In genomic region chr4:25970691-25971427, GRCh38 we compare ENCODE assay signal across 13 cellular contexts. TPM values are rescaled to one million over a fixed set of nuclear protein-coding genes. Genes with fewer than 3 reads are reported as not detected.
A peak's percentile ranks its signal among the peaks of the same experiment; 100 is the strongest.
DNase-seq lines count a peak whose midpoint lies in the region; ATAC-seq and TF ChIP-seq lines count a peak whose summit lies in the region.
"Had no signal": no experiment of that assay in that cellular context is flagged by ENCODE, and none has a peak within 500 bp of the region (broad histone marks: within the 10 kb centered on the region; RNA-seq: fewer than 3 reads in every experiment).

No MANE protein-coding gene starts in this region.

- intact Hi-C loops in colonic mucosa (cut with DNase I): no loop called here
- intact Hi-C loops in lower lobe of right lung (cut with DNase I): no loop called here
- intact Hi-C loops in activated T-helper 2 cell treated with anti-CD3 and anti-CD28 coated beads, Interferon-gamma antibody, Interleukin-2, Interleukin-4, amounts not matched to agents 10 μg/mL and 5 μg/mL and 100 μg/mL, durations not matched to agents 14 hours and 24 hours and 36 hours (cut with micrococcal nuclease): no loop called here

- H3K36me3 ChIP-seq in colonic mucosa: no peaks in the 10 kb centered on the region
- H3K36me3 ChIP-seq in lower lobe of right lung: no peaks in the 10 kb centered on the region

- POLR2A ChIA-PET in activated CD4-positive, alpha-beta memory T cell treated with anti-CD3 and anti-CD28 coated beads, Interleukin-2, amount 10 ng/mL, durations not matched to agents 7 days and 5 days (lab: Charles Lee): no interaction called here

- CTCF ChIA-PET in activated CD4-positive, alpha-beta memory T cell treated with anti-CD3 and anti-CD28 coated beads, Interleukin-2, amount 10 ng/mL, durations not matched to agents 7 days and 5 days (lab: Charles Lee): interaction anchor here (1.0 kb wide), 1 partner anchor 17 kb away, joined by 4 read pairs; no protein-coding TSS in a partner anchor

- in situ Hi-C loops in KBM-7 (cut with MboI; ENCODE audit: low pct_unique_long_range_greater_than_20kb, low sequenced_read_pairs): no loop called here

- H3K27ac ChIP-seq in colonic mucosa: peak overlapping the region; percentile 24
- peak overlapping the region; percentile 58 for H3K27ac ChIP-seq in lower lobe of right lung
- H3K27ac ChIP-seq: A549 had no signal

- H3K4me3 Mint-ChIP-seq in activated CD4-positive, alpha-beta memory T cell treated with anti-CD3 and anti-CD28 coated beads, Interleukin-2, amount 10 ng/mL, durations not matched to agents 7 days and 5 days: no peak overlapping the region
- no peak overlapping the region for H3K4me3 Mint-ChIP-seq in activated T-helper 2 cell treated with anti-CD3 and anti-CD28 coated beads, Interferon-gamma antibody, Interleukin-2, Interleukin-4, amounts not matched to agents 10 μg/mL and 5 μg/mL and 100 μg/mL, durations not matched to agents 14 hours and 24 hours and 36 hours (ENCODE audit: low read depth)
- H3K4me3 Mint-ChIP-seq: effector memory CD8-positive, alpha-beta T cell had no signal

- H3K27me3 Mint-ChIP-seq in activated CD4-positive, alpha-beta memory T cell treated with anti-CD3 and anti-CD28 coated beads, Interleukin-2, amount 10 ng/mL, durations not matched to agents 7 days and 5 days: peaks cover 5% of the 10 kb centered on the region
- peaks cover 4% of the 10 kb centered on the region for H3K27me3 Mint-ChIP-seq in activated T-helper 2 cell treated with anti-CD3 and anti-CD28 coated beads, Interferon-gamma antibody, Interleukin-2, Interleukin-4, amounts not matched to agents 10 μg/mL and 5 μg/mL and 100 μg/mL, durations not matched to agents 14 hours and 24 hours and 36 hours (ENCODE audit: low read depth)

- peak; percentile 38 to 55 for ATAC-seq in lower lobe of right lung
- ATAC-seq: A549 had no signal

- TF ChIP-seq CTCF in colonic mucosa (IDR thresholded peaks at IDR 0.05): no peak
- TF ChIP-seq CTCF in lower lobe of right lung (IDR thresholded peaks at IDR 0.05): no peak

- H3K9me3 ChIP-seq in colonic mucosa (no peaks in the 10 kb centered on the region), lower lobe of right lung (no peaks in the 10 kb centered on the region)
- H3K9me3 ChIP-seq: A549 had no signal

- H3K4me3 ChIP-seq in colonic mucosa (no peak overlapping the region), lower lobe of right lung (no peak overlapping the region)
- H3K4me3 ChIP-seq: A549 had no signal

- H3K27ac Mint-ChIP-seq in activated CD4-positive, alpha-beta memory T cell treated with anti-CD3 and anti-CD28 coated beads, Interleukin-2, amount 10 ng/mL, durations not matched to agents 7 days and 5 days: no peak overlapping the region
- H3K27ac Mint-ChIP-seq in activated T-helper 2 cell treated with anti-CD3 and anti-CD28 coated beads, Interferon-gamma antibody, Interleukin-2, Interleukin-4, amounts not matched to agents 10 μg/mL and 5 μg/mL and 100 μg/mL, durations not matched to agents 14 hours and 24 hours and 36 hours: no peak overlapping the region
- H3K27ac Mint-ChIP-seq: effector memory CD8-positive, alpha-beta T cell had no signal

- H3K27me3 ChIP-seq in colonic mucosa (no peaks in the 10 kb centered on the region), lower lobe of right lung (ENCODE audit: low read depth) (no peaks in the 10 kb centered on the region)

- H3K4me1 Mint-ChIP-seq in activated CD4-positive, alpha-beta memory T cell treated with anti-CD3 and anti-CD28 coated beads, Interleukin-2, amount 10 ng/mL, durations not matched to agents 7 days and 5 days: peaks cover 3% of the 10 kb centered on the region
- no peaks in the 10 kb centered on the region for H3K4me1 Mint-ChIP-seq in activated T-helper 2 cell treated with anti-CD3 and anti-CD28 coated beads, Interferon-gamma antibody, Interleukin-2, Interleukin-4, amounts not matched to agents 10 μg/mL and 5 μg/mL and 100 μg/mL, durations not matched to agents 14 hours and 24 hours and 36 hours (ENCODE audit: low read depth)

- H3K9ac ChIP-seq in colonic mucosa (ENCODE audit: low read depth in 2 of 2, low read length in 2 of 2): no peak overlapping the region

- H3K4me1 ChIP-seq in colonic mucosa: no peaks in the 10 kb centered on the region
- peaks cover 27% of the 10 kb centered on the region for H3K4me1 ChIP-seq in lower lobe of right lung
- H3K4me1 ChIP-seq: A549 had no signal

- no peaks in the 10 kb centered on the region for H3K36me3 Mint-ChIP-seq in activated CD4-positive, alpha-beta memory T cell treated with anti-CD3 and anti-CD28 coated beads, Interleukin-2, amount 10 ng/mL, durations not matched to agents 7 days and 5 days (ENCODE audit: low read depth)
- no peaks in the 10 kb centered on the region for H3K36me3 Mint-ChIP-seq in activated T-helper 2 cell treated with anti-CD3 and anti-CD28 coated beads, Interferon-gamma antibody, Interleukin-2, Interleukin-4, amounts not matched to agents 10 μg/mL and 5 μg/mL and 100 μg/mL, durations not matched to agents 14 hours and 24 hours and 36 hours (ENCODE audit: low read depth)

- DNase-seq in Ammon's horn (ENCODE audit: low spot score) (peak; percentile 62), NCI-H2029 treated with DMSO at 0.1 percent for 48 hours (lab: John Stamatoyannopoulos, UW) (peak; percentile 25), colonic mucosa (peak; percentile 43), lower lobe of right lung (no peak), NCI-H2196 (lab: John Stamatoyannopoulos, UW; ENCODE audit: unreplicated experiment) (no peak), KBM-7 (no peak)
- no peak for DNase-seq in activated CD4-positive, alpha-beta memory T cell treated with anti-CD3 and anti-CD28 coated beads, Interleukin-2, amount 10 ng/mL, durations not matched to agents 7 days and 5 days
- no peak for DNase-seq in activated T-helper 2 cell treated with anti-CD3 and anti-CD28 coated beads, Interferon-gamma antibody, Interleukin-2, Interleukin-4, amounts not matched to agents 10 μg/mL and 5 μg/mL and 100 μg/mL, durations not matched to agents 14 hours and 24 hours and 36 hours (ENCODE audit: low spot score)
- DNase-seq: effector memory CD8-positive, alpha-beta T cell; NCI-H2227 treated with DMSO at 0.1 percent for 48 hours; stimulated activated CD4-positive, alpha-beta T cell treated with anti-CD3 and anti-CD28 coated beads, Interleukin-12 subunit alpha, Interleukin-12 subunit beta, amount 100 ng/mL, for 4 hours; stimulated activated naive CD4-positive, alpha-beta T cell had no signal

- H3K9me3 Mint-ChIP-seq in activated CD4-positive, alpha-beta memory T cell treated with anti-CD3 and anti-CD28 coated beads, Interleukin-2, amount 10 ng/mL, durations not matched to agents 7 days and 5 days: no peaks in the 10 kb centered on the region
- H3K9me3 Mint-ChIP-seq in activated T-helper 2 cell treated with anti-CD3 and anti-CD28 coated beads, Interferon-gamma antibody, Interleukin-2, Interleukin-4, amounts not matched to agents 10 μg/mL and 5 μg/mL and 100 μg/mL, durations not matched to agents 14 hours and 24 hours and 36 hours: no peaks in the 10 kb centered on the region
- H3K9me3 Mint-ChIP-seq: effector memory CD8-positive, alpha-beta T cell had no signal

RNA-seq across cellular contexts. Expression of gene SMIM20, which starts 56.8 kb away (rescaled TPM):
- total RNA-seq in colonic mucosa: 10 to 100 TPM; 36.5 to 37.4 TPM
- total RNA-seq in lower lobe of right lung: 25.7 TPM
- 10 to 100 TPM; 11.5 to 14.4 TPM for total RNA-seq in activated CD4-positive, alpha-beta memory T cell treated with anti-CD3 and anti-CD28 coated beads, Interleukin-2, amount 10 ng/mL, durations not matched to agents 7 days and 5 days
- 17.0 and 18.7 TPM in 2 replicates for total RNA-seq in activated T-helper 2 cell treated with anti-CD3 and anti-CD28 coated beads, Interferon-gamma antibody, Interleukin-2, Interleukin-4, amounts not matched to agents 10 μg/mL and 5 μg/mL and 100 μg/mL, durations not matched to agents 14 hours and 24 hours and 36 hours

Comparison
In these comparisons a context has a peak if more than half of its experiments do, and no peak if none do; other contexts are left out.
1. DNase-seq: peak in Ammon's horn (single experiment), NCI-H2029 treated with DMSO at 0.1 percent for 48 hours (single experiment) and colonic mucosa (single experiment); none in lower lobe of right lung (single experiment), NCI-H2196 (single experiment), activated CD4-positive, alpha-beta memory T cell treated with anti-CD3 and anti-CD28 coated beads, Interleukin-2, amount 10 ng/mL, durations not matched to agents 7 days and 5 days (single experiment), KBM-7 (single experiment) and activated T-helper 2 cell treated with anti-CD3 and anti-CD28 coated beads, Interferon-gamma antibody, Interleukin-2, Interleukin-4, amounts not matched to agents 10 μg/mL and 5 μg/mL and 100 μg/mL, durations not matched to agents 14 hours and 24 hours and 36 hours (single experiment).